Comparison of ENCODE assay signal across 2 cellular contexts in the genomic region with DNA sequence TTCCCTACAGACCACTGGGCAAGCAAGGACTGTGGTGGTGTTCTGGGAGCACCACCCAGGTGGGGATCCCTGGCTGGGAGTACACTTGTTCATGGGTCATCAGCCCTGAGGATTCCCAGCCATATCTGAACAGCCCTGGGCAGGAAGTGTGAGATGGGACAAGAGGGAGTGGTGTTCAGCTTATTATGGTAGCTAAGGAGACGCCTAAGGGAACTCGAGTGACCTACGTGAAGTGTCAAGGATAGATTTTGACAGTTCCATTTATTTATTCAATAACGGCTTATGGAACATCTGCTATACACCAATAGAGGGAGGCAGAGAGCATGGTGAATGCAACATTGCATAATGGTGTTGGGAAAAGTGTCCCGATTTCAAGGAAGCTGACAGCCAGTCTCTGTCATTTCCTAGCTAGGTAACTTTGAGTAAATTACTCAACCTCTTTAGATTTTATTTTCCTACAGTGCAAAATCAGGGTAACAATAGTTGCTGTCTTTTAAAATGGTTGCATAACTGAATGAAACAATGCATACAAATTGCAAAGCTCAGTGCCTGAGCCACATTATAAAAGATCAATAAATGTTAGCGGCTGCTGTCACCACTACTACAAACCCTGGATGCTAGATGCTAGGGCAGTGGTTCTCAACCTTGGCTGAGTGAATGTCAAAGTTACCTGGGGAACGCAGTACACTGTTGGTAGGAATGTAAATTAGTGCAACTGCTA.
TF ChIP-seq lines count a peak whose summit lies in the region.

No MANE protein-coding gene starts in this region.

TF ChIP-seq in IMR-90, 13 proteins besides CTCF, POLR2A, EP300 and RAD21:
- TF ChIP-seq RFX5 (IDR thresholded peaks at IDR 0.05; ENCODE audit: low read depth, low read length) = no peak
- peak; percentile 71 for TF ChIP-seq CEBPB (IDR thresholded peaks at IDR 0.05; ENCODE audit: low read depth, low read length)

TF ChIP-seq in K562, 482 proteins besides CTCF, POLR2A, EP300 and RAD21:
- no peak for TF ChIP-seq MTA3 (IDR thresholded peaks at IDR 0.05; ENCODE audit: borderline replicate concordance)
- TF ChIP-seq TARDBP (IDR thresholded peaks at IDR 0.05) = 0 out of 2 replicates have a peak, but pooled peaks have one; percentile 34
- TF ChIP-seq, protein P1, sequence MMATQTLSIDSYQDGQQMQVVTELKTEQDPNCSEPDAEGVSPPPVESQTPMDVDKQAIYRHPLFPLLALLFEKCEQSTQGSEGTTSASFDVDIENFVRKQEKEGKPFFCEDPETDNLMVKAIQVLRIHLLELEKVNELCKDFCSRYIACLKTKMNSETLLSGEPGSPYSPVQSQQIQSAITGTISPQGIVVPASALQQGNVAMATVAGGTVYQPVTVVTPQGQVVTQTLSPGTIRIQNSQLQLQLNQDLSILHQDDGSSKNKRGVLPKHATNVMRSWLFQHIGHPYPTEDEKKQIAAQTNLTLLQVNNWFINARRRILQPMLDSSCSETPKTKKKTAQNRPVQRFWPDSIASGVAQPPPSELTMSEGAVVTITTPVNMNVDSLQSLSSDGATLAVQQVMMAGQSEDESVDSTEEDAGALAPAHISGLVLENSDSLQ (IDR thresholded peaks at IDR 0.05) = peak; percentile 27
- TF ChIP-seq SMC3 (conservative IDR thresholded peaks at IDR 0.05; ENCODE audit: insufficient read depth, low read depth, low read length) = peak; percentile 50; the same call in 1 of the 2 replicates
- TF ChIP-seq MEIS2 (IDR thresholded peaks at IDR 0.05; ENCODE audit: partially characterized antibody) = peak; percentile 49
- no peak for TF ChIP-seq BRD9 (IDR thresholded peaks at IDR 0.05; ENCODE audit: low read depth, partially characterized antibody)
- peak; percentile 91 for TF ChIP-seq CEBPB (tag; IDR thresholded peaks at IDR 0.05)
- TF ChIP-seq RCOR1 (IDR thresholded peaks at IDR 0.05; ENCODE audit: borderline replicate concordance in 1 of 2, low read depth in 2 of 2, low read length in 2 of 2) = 0 out of 4 replicates have a peak, but pooled peaks of 1 of the 2 experiments have one; percentile 33
- peak; percentile 41; the same call in 1 of the 2 replicates for TF ChIP-seq IRF9 (tag; IDR thresholded peaks at IDR 0.05)
- peak; percentile 56 for TF ChIP-seq ATF3 (IDR thresholded peaks at IDR 0.05)
- no peak for TF ChIP-seq ATF3 (CRISPR knock-in tag; conservative IDR thresholded peaks at IDR 0.05)
- TF ChIP-seq, protein P2, sequence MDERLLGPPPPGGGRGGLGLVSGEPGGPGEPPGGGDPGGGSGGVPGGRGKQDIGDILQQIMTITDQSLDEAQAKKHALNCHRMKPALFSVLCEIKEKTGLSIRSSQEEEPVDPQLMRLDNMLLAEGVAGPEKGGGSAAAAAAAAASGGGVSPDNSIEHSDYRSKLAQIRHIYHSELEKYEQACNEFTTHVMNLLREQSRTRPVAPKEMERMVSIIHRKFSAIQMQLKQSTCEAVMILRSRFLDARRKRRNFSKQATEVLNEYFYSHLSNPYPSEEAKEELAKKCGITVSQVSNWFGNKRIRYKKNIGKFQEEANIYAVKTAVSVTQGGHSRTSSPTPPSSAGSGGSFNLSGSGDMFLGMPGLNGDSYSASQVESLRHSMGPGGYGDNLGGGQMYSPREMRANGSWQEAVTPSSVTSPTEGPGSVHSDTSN (CRISPR knock-in tag; IDR thresholded peaks at IDR 0.05; ENCODE audit: low read depth) = no peak
- TF ChIP-seq, protein P2 (tag; conservative IDR thresholded peaks at IDR 0.05; ENCODE audit: low read depth) = 0 out of 2 replicates have a peak, but pooled peaks have one; percentile 28
- TF ChIP-seq, protein P3, sequence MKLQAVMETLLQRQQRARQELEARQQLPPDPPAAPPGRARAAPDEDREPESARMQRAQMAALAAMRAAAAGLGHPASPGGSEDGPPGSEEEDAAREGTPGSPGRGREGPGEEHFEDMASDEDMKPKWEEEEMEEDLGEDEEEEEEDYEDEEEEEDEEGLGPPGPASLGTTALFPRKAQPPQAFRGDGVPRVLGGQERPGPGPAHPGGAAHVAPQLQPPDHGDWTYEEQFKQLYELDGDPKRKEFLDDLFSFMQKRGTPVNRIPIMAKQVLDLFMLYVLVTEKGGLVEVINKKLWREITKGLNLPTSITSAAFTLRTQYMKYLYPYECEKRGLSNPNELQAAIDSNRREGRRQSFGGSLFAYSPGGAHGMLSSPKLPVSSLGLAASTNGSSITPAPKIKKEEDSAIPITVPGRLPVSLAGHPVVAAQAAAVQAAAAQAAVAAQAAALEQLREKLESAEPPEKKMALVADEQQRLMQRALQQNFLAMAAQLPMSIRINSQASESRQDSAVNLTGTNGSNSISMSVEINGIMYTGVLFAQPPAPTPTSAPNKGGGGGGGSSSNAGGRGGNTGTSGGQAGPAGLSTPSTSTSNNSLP (IDR thresholded peaks at IDR 0.05; ENCODE audit: borderline replicate concordance, low read depth, low read length) = peak; percentile 56; the same call in 1 of the 2 replicates
- TF ChIP-seq ZNF197 (CRISPR knock-in tag; IDR thresholded peaks at IDR 0.05; ENCODE audit: low read depth) = no peak
- TF ChIP-seq ARID3B (CRISPR knock-in tag; IDR thresholded peaks at IDR 0.05; ENCODE audit: borderline replicate concordance) = no peak
- peak; percentile 53; the same call in 1 of the 2 replicates for TF ChIP-seq PHF21A (IDR thresholded peaks at IDR 0.05; ENCODE audit: borderline replicate concordance, low read depth)
- peak; percentile 34; the same call in 1 of the 2 replicates for TF ChIP-seq ATF7 (IDR thresholded peaks at IDR 0.05)
- TF ChIP-seq CEBPG (CRISPR knock-in tag; IDR thresholded peaks at IDR 0.05) = no peak
- peak; percentile 77 to 97 for TF ChIP-seq CEBPG (tag; conservative IDR thresholded peaks at IDR 0.05 in 1 of 2, IDR thresholded peaks at IDR 0.05 in 1 of 2)
